25 cellular contexts compared by ENCODE assay signal in the genomic region with DNA sequence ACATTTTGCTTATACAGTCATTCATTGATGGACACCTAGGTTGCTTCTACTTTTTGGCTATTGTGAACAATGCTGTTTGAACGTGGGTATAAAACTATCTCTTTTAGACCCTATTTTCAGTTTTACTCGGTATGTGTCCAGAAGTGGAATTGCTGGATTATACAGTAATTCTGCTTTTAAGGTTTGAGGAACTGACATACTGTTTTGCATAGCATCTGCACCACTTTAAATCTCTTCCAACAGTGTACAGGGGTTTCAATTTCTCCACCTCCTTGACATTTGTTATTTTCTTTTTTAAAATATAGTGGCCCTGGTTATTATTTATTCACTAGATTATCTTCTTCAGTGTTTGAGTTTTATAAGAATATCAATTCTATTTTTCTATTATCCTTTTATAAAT.
"Had no signal": no experiment of that assay in that cellular context is flagged by ENCODE, and none has a peak within 500 bp of the region (broad histone marks: within the 10 kb centered on the region; RNA-seq: fewer than 3 reads in every experiment).

No MANE protein-coding gene starts in this region.

- ATAC-seq: esophagus mucosa; left lobe of liver; mucosa of descending colon; natural killer cell treated with Interleukin-12 subunit alpha and Interleukin-12 subunit beta and Interleukin-15 and Interleukin-18, amount 100 ng/mL, for 72 hours; sciatic nerve; stimulated activated effector memory CD8-positive, alpha-beta T cell treated with anti-CD3 and anti-CD28 coated beads, Interleukin-12 subunit alpha, Interleukin-12 subunit beta, amount 100 ng/mL, for 72 hours; T-helper 17 cell had no signal

- H3K27ac ChIP-seq: stomach, tibial nerve had no signal

- H3K27ac Mint-ChIP-seq: activated CD4-positive, alpha-beta memory T cell treated with anti-CD3 and anti-CD28 coated beads for 36 hours; activated CD4-positive, alpha-beta T cell treated with anti-CD3 and anti-CD28 coated beads, Interleukin-2, amount 10 ng/mL, durations not matched to agents 24 days and 14 days; activated T-helper 1 cell treated with anti-CD3 and anti-CD28 coated beads, Interleukin-12 subunit alpha, Interleukin-12 subunit beta, Interleukin-2, Interleukin-4 antibody, amounts not matched to agents 30 ng/mL and 10 ng/mL and 1 ng/mL, durations not matched to agents 14 hours and 24 hours and 36 hours; natural killer cell treated with Interleukin-12 subunit alpha and Interleukin-12 subunit beta and Interleukin-15 and Interleukin-18, amount 100 ng/mL, for 72 hours; stimulated activated effector memory CD8-positive, alpha-beta T cell treated with anti-CD3 and anti-CD28 coated beads, Interleukin-12 subunit alpha, Interleukin-12 subunit beta, amount 100 ng/mL, for 72 hours; T-helper 17 cell had no signal

- H3K36me3 Mint-ChIP-seq: activated CD4-positive, alpha-beta memory T cell treated with anti-CD3 and anti-CD28 coated beads for 36 hours; natural killer cell treated with Interleukin-12 subunit alpha and Interleukin-12 subunit beta and Interleukin-15 and Interleukin-18, amount 100 ng/mL, for 72 hours; stimulated activated effector memory CD8-positive, alpha-beta T cell treated with anti-CD3 and anti-CD28 coated beads, Interleukin-12 subunit alpha, Interleukin-12 subunit beta, amount 100 ng/mL, for 72 hours had no signal

- H3K27me3 ChIP-seq: brain microvascular endothelial cell, stomach, tibial nerve had no signal

- H3K4me3 Mint-ChIP-seq: activated CD4-positive, alpha-beta memory T cell treated with anti-CD3 and anti-CD28 coated beads for 36 hours; activated CD4-positive, alpha-beta T cell treated with anti-CD3 and anti-CD28 coated beads, Interleukin-2, amount 10 ng/mL, durations not matched to agents 24 days and 14 days; activated T-helper 1 cell treated with anti-CD3 and anti-CD28 coated beads, Interleukin-12 subunit alpha, Interleukin-12 subunit beta, Interleukin-2, Interleukin-4 antibody, amounts not matched to agents 30 ng/mL and 10 ng/mL and 1 ng/mL, durations not matched to agents 14 hours and 24 hours and 36 hours; natural killer cell treated with Interleukin-12 subunit alpha and Interleukin-12 subunit beta and Interleukin-15 and Interleukin-18, amount 100 ng/mL, for 72 hours; stimulated activated effector memory CD8-positive, alpha-beta T cell treated with anti-CD3 and anti-CD28 coated beads, Interleukin-12 subunit alpha, Interleukin-12 subunit beta, amount 100 ng/mL, for 72 hours; T-helper 17 cell had no signal

- H3K4me3 ChIP-seq: lung, mucosa of descending colon, stomach, tibial nerve had no signal

- DNase-seq: activated CD4-positive, alpha-beta memory T cell treated with anti-CD3 and anti-CD28 coated beads for 36 hours; activated CD4-positive, alpha-beta T cell treated with anti-CD3 and anti-CD28 coated beads, Interleukin-2, amount 10 ng/mL, durations not matched to agents 24 days and 14 days; activated CD4-positive, CD25-positive, alpha-beta regulatory T cell treated with anti-CD3 and anti-CD28 coated beads, Interleukin-2, amount 50 U/mL, for 72 hours; activated CD8-positive, alpha-beta memory T cell treated with anti-CD3 and anti-CD28 coated beads, Interleukin-2, amount 50 U/mL, for 4 hours; activated effector memory CD4-positive, alpha-beta T cell treated with anti-CD3 and anti-CD28 coated beads, Interleukin-2, amount 50 U/mL, for 16 hours; activated naive CD4-positive, alpha-beta T cell treated with anti-CD3 and anti-CD28 coated beads, Interleukin-2, amount 50 U/mL, for 16 hours; activated T-cell treated with anti-CD3 and anti-CD28 coated beads, Interleukin-2, amount 50 U/mL, for 1 hour; amniotic stem cell; head of caudate nucleus; hypothalamus; mucosa of descending colon; small intestine; stimulated activated CD4-positive, alpha-beta T cell treated with anti-CD3 and anti-CD28 coated beads, Interleukin-4, amount 100 ng/mL, for 24 hours; stomach; T-helper 17 cell; T1000 had no signal

- H3K9me3 Mint-ChIP-seq: activated CD4-positive, alpha-beta memory T cell treated with anti-CD3 and anti-CD28 coated beads for 36 hours; activated CD4-positive, alpha-beta T cell treated with anti-CD3 and anti-CD28 coated beads, Interleukin-2, amount 10 ng/mL, durations not matched to agents 24 days and 14 days; activated T-helper 1 cell treated with anti-CD3 and anti-CD28 coated beads, Interleukin-12 subunit alpha, Interleukin-12 subunit beta, Interleukin-2, Interleukin-4 antibody, amounts not matched to agents 30 ng/mL and 10 ng/mL and 1 ng/mL, durations not matched to agents 14 hours and 24 hours and 36 hours; natural killer cell treated with Interleukin-12 subunit alpha and Interleukin-12 subunit beta and Interleukin-15 and Interleukin-18, amount 100 ng/mL, for 72 hours; stimulated activated effector memory CD8-positive, alpha-beta T cell treated with anti-CD3 and anti-CD28 coated beads, Interleukin-12 subunit alpha, Interleukin-12 subunit beta, amount 100 ng/mL, for 72 hours had no signal

- H3K9me3 ChIP-seq: mucosa of descending colon, stomach, tibial nerve had no signal

- H3K4me1 Mint-ChIP-seq: activated CD4-positive, alpha-beta T cell treated with anti-CD3 and anti-CD28 coated beads, Interleukin-2, amount 10 ng/mL, durations not matched to agents 24 days and 14 days; stimulated activated effector memory CD8-positive, alpha-beta T cell treated with anti-CD3 and anti-CD28 coated beads, Interleukin-12 subunit alpha, Interleukin-12 subunit beta, amount 100 ng/mL, for 72 hours; T-helper 17 cell had no signal

- H3K4me1 ChIP-seq: stomach had no signal

- H3K36me3 ChIP-seq: brain microvascular endothelial cell, stomach, tibial nerve had no signal
